Comparison of ENCODE assay signal across 8 cellular contexts in genomic region chrX:38175140-38175539, GRCh38. TPM values are rescaled to one million over a fixed set of nuclear protein-coding genes. Genes with fewer than 3 reads are reported as not detected.
DNase-seq lines count a peak whose midpoint lies in the region; ATAC-seq and TF ChIP-seq lines count a peak whose summit lies in the region.

No MANE protein-coding gene starts in this region.

- H3K9me3 Mint-ChIP-seq in endothelial cell (ENCODE audit: unreplicated experiment) = no peaks in the 10 kb centered on the region

- H3K4me1 Mint-ChIP-seq in endothelial cell (ENCODE audit: unreplicated experiment) = no peaks in the 10 kb centered on the region

- no peaks in the 10 kb centered on the region for H3K27me3 ChIP-seq in BJ (ENCODE audit: control insufficient read depth, insufficient read depth, low read length)
- H3K27me3 ChIP-seq in H7 (ENCODE audit: control insufficient read depth, insufficient read depth, low read length) = no peaks in the 10 kb centered on the region

- ATAC-seq in HG03135 (IDR thresholded peaks at IDR 0.05; ENCODE audit: unreplicated experiment) (no peak), GM19452 (IDR thresholded peaks at IDR 0.05; ENCODE audit: unreplicated experiment) (no peak)

- H3K27ac Mint-ChIP-seq in endothelial cell (ENCODE audit: unreplicated experiment) = no peak overlapping the region

- no peaks in the 10 kb centered on the region for H3K36me3 Mint-ChIP-seq in endothelial cell (ENCODE audit: low read depth, unreplicated experiment)

- no peaks in the 10 kb centered on the region for H3K27me3 Mint-ChIP-seq in endothelial cell (ENCODE audit: unreplicated experiment)

- CTCF ChIA-PET in BJ (lab: Yijun Ruan, JAX) = interaction anchor here (0.8 to 1.7 kb wide), 7 partner anchors 8 to 249 kb away, joined by 3 to 9 read pairs (median 4); no protein-coding TSS in a partner anchor

- H3K4me3 ChIP-seq in BJ (ENCODE audit: low read depth, low read length) (no peak overlapping the region), H7 (ENCODE audit: insufficient read depth, low read depth, low read length) (no peak overlapping the region)

- H3K36me3 ChIP-seq in BJ (ENCODE audit: control insufficient read depth, insufficient read depth, low read length) (no peaks in the 10 kb centered on the region), H7 (replicated peaks; ENCODE audit: control insufficient read depth, insufficient read depth, low read length) (no peaks in the 10 kb centered on the region)

- peak; percentile 45 for TF ChIP-seq CTCF in BJ (IDR thresholded peaks at IDR 0.05; ENCODE audit: insufficient read depth, low read depth, low read length)
- TF ChIP-seq CTCF in endothelial cell (IDR thresholded peaks at IDR 0.05; ENCODE audit: unreplicated experiment) = peak; percentile 23

- no peak for DNase-seq in BJ (ENCODE audit: low read depth)
- DNase-seq in H7 = peak; percentile 49
- peak; percentile 10 for DNase-seq in NCI-H524 treated with DMSO at 0.1 percent for 48 hours (lab: John Stamatoyannopoulos, UW)
- peak; percentile 28 for DNase-seq in endothelial cell (ENCODE audit: low spot score)
- peak; percentile 45 for DNase-seq in retina
- DNase-seq in medulla oblongata (ENCODE audit: extremely low spot score) = no peak

- POLR2A ChIA-PET in BJ (lab: Charles Lee) = no interaction called here

- no peak overlapping the region for H3K4me3 Mint-ChIP-seq in endothelial cell (ENCODE audit: unreplicated experiment)

RNA-seq across cellular contexts. Expression of gene SRPX, which starts 45.5 kb away (rescaled TPM):
- polyA plus RNA-seq in BJ (2011; rRNA removed) = 44.9 and 48.2 TPM in 2 replicates
- polyA minus RNA-seq in BJ (2011; rRNA and poly(A)+ RNA removed) = 23.6 and 25.9 TPM in 2 replicates
- 8.0 and 9.9 TPM in 2 replicates for total RNA-seq in H7 (2014; rRNA removed; shearing (Covaris generic))
- 23.8 TPM for total RNA-seq in endothelial cell (ENCODE audit: unreplicated experiment)

Comparison
In these comparisons a context has a peak if more than half of its experiments do, and no peak if none do; other contexts are left out.
1. DNase-seq: peak in H7 (single experiment), NCI-H524 treated with DMSO at 0.1 percent for 48 hours (single experiment), endothelial cell (single experiment) and retina (single experiment); none in BJ (single experiment) and medulla oblongata (single experiment).